In the genomic region with DNA sequence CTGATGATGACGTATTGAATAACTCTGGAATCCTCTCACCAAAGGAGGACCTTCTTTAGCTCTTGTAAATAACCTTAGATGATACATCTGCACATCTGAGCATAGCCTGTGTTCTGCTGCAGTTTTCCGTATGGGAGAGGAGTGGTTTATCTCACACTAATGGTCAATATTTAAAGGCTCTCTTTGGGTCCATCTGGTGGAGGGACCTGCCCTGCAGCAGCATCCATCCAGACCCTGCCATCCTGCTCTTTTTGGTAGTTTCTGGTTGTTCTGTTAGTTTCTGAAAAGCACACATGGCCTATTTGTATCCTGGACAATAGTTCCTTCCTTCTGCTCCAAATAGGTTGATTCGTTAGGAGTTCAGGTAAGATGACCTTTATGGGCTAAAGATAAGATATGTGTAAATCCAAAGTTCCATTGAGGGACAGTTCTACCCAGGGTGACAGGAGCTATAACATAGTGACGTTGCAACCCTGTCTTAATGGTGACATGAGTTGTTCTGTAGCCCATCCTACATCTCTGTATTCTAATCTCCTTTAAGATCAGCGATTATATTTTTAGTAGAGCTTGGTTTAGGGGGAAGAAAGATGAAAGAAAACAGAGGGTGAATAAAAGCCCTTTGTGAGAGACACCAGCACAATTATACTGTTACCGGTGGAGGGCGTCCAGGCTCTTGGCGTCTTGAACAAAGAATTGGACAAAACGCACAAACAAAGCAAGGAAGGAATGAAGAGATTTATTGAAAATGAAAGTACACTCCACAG, we compare ENCODE assay signal across 12 cellular contexts.
DNase-seq lines count a peak whose midpoint lies in the region; TF ChIP-seq lines count a peak whose summit lies in the region.
"Had no signal": no experiment of that assay in that cellular context is flagged by ENCODE, and none has a peak within 500 bp of the region (broad histone marks: within the 10 kb centered on the region; RNA-seq: fewer than 3 reads in every experiment).

No MANE protein-coding gene starts in this region.

- intact Hi-C loops in uterus (cut with DNase I; ENCODE audit: low total_unique reads): no loop called here

- peak overlapping the region; percentile 58 for H3K4me2 ChIP-seq in fibroblast of lung (ENCODE audit: extremely low read depth, insufficient read depth, low read length)

- no peaks in the 10 kb centered on the region for H3K36me3 Mint-ChIP-seq in glutamatergic neuron (ENCODE audit: unreplicated experiment)

- H3K79me2 ChIP-seq in fibroblast of lung (ENCODE audit: control insufficient read depth, insufficient read depth, low read length): no peaks in the 10 kb centered on the region

- H2AFZ ChIP-seq in fibroblast of lung (ENCODE audit: low read length): peak overlapping the region; percentile 77

- H4K20me1 ChIP-seq in fibroblast of lung (ENCODE audit: control insufficient read depth, extremely low read depth, insufficient read depth, low read length): no peaks in the 10 kb centered on the region

- H3K4me1 Mint-ChIP-seq in glutamatergic neuron (ENCODE audit: low read depth, unreplicated experiment): no peaks in the 10 kb centered on the region

- no peak overlapping the region for H3K4me3 Mint-ChIP-seq in glutamatergic neuron (ENCODE audit: unreplicated experiment)

- peaks cover 5% of the 10 kb centered on the region for H3K9me3 Mint-ChIP-seq in glutamatergic neuron (ENCODE audit: unreplicated experiment)

- H3K9me3 ChIP-seq in SJSA1 (replicated peaks): no peaks in the 10 kb centered on the region
- no peaks in the 10 kb centered on the region for H3K9me3 ChIP-seq in fibroblast of lung (ENCODE audit: control insufficient read depth, insufficient read depth, low read depth, low read length)
- H3K9me3 ChIP-seq in uterus: no peaks in the 10 kb centered on the region
- H3K9me3 ChIP-seq: lower lobe of right lung, Peyer's patch had no signal

- H3K9ac ChIP-seq in fibroblast of lung (ENCODE audit: insufficient read depth, low read length): no peak overlapping the region

- no peak overlapping the region for H3K27ac Mint-ChIP-seq in glutamatergic neuron (ENCODE audit: unreplicated experiment)

- TF ChIP-seq CTCF in fibroblast of lung (conservative IDR thresholded peaks at IDR 0.05 in 1 of 2, IDR thresholded peaks at IDR 0.05 in 1 of 2; ENCODE audit: low read depth in 1 of 2, low read length in 2 of 2): peak; percentile 19 to 27
- TF ChIP-seq CTCF in uterus (IDR thresholded peaks at IDR 0.05): no peak
- no peak for TF ChIP-seq CTCF in glutamatergic neuron (IDR thresholded peaks at IDR 0.05; ENCODE audit: partially characterized antibody, unreplicated experiment)

- no peak for TF ChIP-seq POLR2A in uterus (IDR thresholded peaks at IDR 0.05)

- H3K4me3 ChIP-seq in SJSA1 (peak overlapping the region; percentile 17), fibroblast of lung (replicated peaks in 1 of 4; ENCODE audit: control extremely low read depth in 1 of 4, insufficient read depth in 1 of 4, low read depth in 3 of 4, low read length in 4 of 4) (peak overlapping the region; percentile 33 to 48 (median 40)), skeletal muscle cell (ENCODE audit: low read depth, low read length) (peak overlapping the region; percentile 10), uterus (no peak overlapping the region)
- H3K4me3 ChIP-seq: lower lobe of right lung, Peyer's patch had no signal

- DNase-seq in ELR (ENCODE audit: low read depth) (peak; percentile 21), SJSA1 (ENCODE audit: low read depth in 1 of 2, low spot score in 2 of 2) (peak in 1 of 2 experiments; percentile 5), fibroblast of lung (ENCODE audit: low read depth in 2 of 2) (peak; percentile 52 to 55), skeletal muscle cell (ENCODE audit: low read depth) (no peak), NCI-H1694 (lab: John Stamatoyannopoulos, UW) (no peak), uterus (no peak), glutamatergic neuron (no peak), NCI-H345 (lab: John Stamatoyannopoulos, UW) (no peak)
- DNase-seq: activated CD4-positive, alpha-beta T cell treated with anti-CD3 and anti-CD28 coated beads, Interleukin-2, amount 50 U/mL, for 4 hours; lower lobe of right lung; Peyer's patch; retina had no signal

- H3K27ac ChIP-seq in SJSA1: peak overlapping the region; percentile 5; the same call in 1 of the 2 replicates
- peak overlapping the region; percentile 34 for H3K27ac ChIP-seq in fibroblast of lung (ENCODE audit: insufficient read depth, low read length)
- H3K27ac ChIP-seq in uterus: no peak overlapping the region
- H3K27ac ChIP-seq: lower lobe of right lung, Peyer's patch had no signal

- no peaks in the 10 kb centered on the region for H3K27me3 ChIP-seq in SJSA1 (replicated peaks)
- no peaks in the 10 kb centered on the region for H3K27me3 ChIP-seq in fibroblast of lung (ENCODE audit: control insufficient read depth, insufficient read depth, low read length)
- no peaks in the 10 kb centered on the region for H3K27me3 ChIP-seq in uterus
- H3K27me3 ChIP-seq: Peyer's patch had no signal

- no peaks in the 10 kb centered on the region for H3K4me1 ChIP-seq in SJSA1 (replicated peaks)
- no peaks in the 10 kb centered on the region for H3K4me1 ChIP-seq in fibroblast of lung (ENCODE audit: control insufficient read depth, extremely low read depth, insufficient read depth, low read length)
- no peaks in the 10 kb centered on the region for H3K4me1 ChIP-seq in uterus
- H3K4me1 ChIP-seq: lower lobe of right lung, Peyer's patch had no signal

- no peaks in the 10 kb centered on the region for H3K27me3 Mint-ChIP-seq in glutamatergic neuron (ENCODE audit: unreplicated experiment)

- H3K36me3 ChIP-seq in SJSA1 (no peaks in the 10 kb centered on the region), fibroblast of lung (ENCODE audit: control insufficient read depth, insufficient read depth, low read length) (no peaks in the 10 kb centered on the region), uterus (no peaks in the 10 kb centered on the region)
- H3K36me3 ChIP-seq: lower lobe of right lung, Peyer's patch had no signal

Comparison
In these comparisons a context has a peak if more than half of its experiments do, and no peak if none do; other contexts are left out.
1. DNase-seq: peak in ELR (single experiment) and fibroblast of lung (2 of 2); none in skeletal muscle cell (single experiment), NCI-H1694 (single experiment), uterus (0 of 2), glutamatergic neuron (single experiment) and NCI-H345 (single experiment).
2. H3K27ac ChIP-seq: peak in SJSA1 (single experiment) and fibroblast of lung (single experiment); none in uterus (0 of 2).
3. H3K4me3 ChIP-seq: peak in SJSA1 (single experiment), fibroblast of lung (4 of 4) and skeletal muscle cell (single experiment); none in uterus (0 of 2).
4. CTCF ChIP-seq: peak in fibroblast of lung (2 of 2); none in uterus (0 of 4) and glutamatergic neuron (single experiment).